ENCODE assay signal across 8 cellular contexts in the genomic region with DNA sequence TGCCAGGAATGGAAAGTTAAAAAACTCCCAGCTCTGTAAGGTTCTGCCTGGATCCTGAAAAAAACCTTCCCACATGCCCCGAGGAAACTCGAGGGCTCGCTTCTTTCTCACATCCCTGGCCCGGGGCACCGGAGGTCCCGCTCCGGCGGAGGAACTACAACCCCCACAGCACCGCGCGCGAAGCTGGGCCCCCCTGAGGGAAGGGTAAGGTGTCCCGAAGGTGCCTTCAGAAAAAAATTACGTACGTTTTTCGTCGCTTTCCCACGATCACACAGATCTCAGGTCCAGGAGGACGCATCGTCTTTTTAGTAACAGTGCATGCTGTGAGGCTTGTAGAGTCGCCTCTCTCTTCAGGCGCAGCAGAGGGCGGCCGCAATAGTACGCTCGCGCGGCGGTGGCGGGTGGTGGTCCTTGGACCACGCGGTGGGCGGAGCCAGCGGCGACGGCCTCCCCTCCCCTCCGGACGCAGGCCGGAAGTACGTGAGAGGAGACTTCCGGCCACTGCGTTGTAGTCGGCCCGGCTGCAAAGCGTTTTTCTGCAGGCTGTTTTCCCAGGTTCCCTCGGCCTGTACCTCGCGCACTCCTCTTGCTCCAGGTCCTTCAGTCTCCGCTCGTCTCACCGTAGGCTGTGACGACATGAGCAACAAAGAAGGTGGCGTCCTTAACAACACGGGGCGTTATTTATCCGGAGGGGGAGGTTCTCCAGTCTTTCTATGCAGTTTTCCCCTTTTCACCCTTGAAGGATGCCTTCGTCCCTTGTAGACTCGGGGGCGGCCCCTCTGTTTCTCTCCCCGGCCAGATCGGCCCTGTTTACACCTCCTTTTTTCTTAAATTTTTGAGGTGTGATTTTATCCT. TPM values are rescaled to one million over a fixed set of nuclear protein-coding genes. Genes with fewer than 3 reads are reported as not detected.
A peak's percentile ranks its signal among the peaks of the same experiment; 100 is the strongest.
DNase-seq lines count a peak whose midpoint lies in the region; ATAC-seq and TF ChIP-seq lines count a peak whose summit lies in the region.

Gene TSNAX, plus strand, starts transcription at position 495 of the 855 bp plus-strand sequence. Its CDS starts 142 bp downstream, at position 637.

- ATAC-seq in GM18909 (IDR thresholded peaks at IDR 0.05; ENCODE audit: poor library complexity, unreplicated experiment) (peak; percentile 95), HG03175 (IDR thresholded peaks at IDR 0.05; ENCODE audit: unreplicated experiment) (peak; percentile 95)

- CTCF ChIA-PET in AG04450 (lab: Charles Lee), result no interaction called here

- peak within 1 kb of the TSS; percentile 93 for H3K4me3 ChIP-seq in AG04450 (ENCODE audit: low read depth, low read length)
- H3K4me3 ChIP-seq in spleen, result peak within 1 kb of the TSS; percentile 54 to 91 (median 70)

- DNase-seq in AG04450 (ENCODE audit: low read depth, low spot score) (peak; percentile 78), NCI-H345 treated with DMSO at 0.1 percent for 48 hours (lab: John Stamatoyannopoulos, UW; ENCODE audit: unreplicated experiment) (peak; percentile 98), inferior parietal cortex (ENCODE audit: extremely low spot score) (peak; percentile 97), spleen (peak; percentile 98)
- peak; percentile 84 to 94 (median 88) for DNase-seq in activated CD4-positive, CD25-positive, alpha-beta regulatory T cell (lab: John Stamatoyannopoulos, UW)
- DNase-seq in central memory CD4-positive, alpha-beta T cell, result peak; percentile 90

- no peaks in the 10 kb centered on the region for H3K9me3 ChIP-seq in AG04450 (ENCODE audit: control insufficient read depth, insufficient read depth, low read length)
- H3K9me3 ChIP-seq in spleen, result no peaks in the 10 kb centered on the region

- H3K4me1 ChIP-seq in spleen, result peaks cover 26 to 68% (median 55%) of the 10 kb centered on the region in 6 donors

- H3K27me3 ChIP-seq in AG04450 (ENCODE audit: control insufficient read depth, insufficient read depth, low read length), result no peaks in the 10 kb centered on the region
- H3K27me3 ChIP-seq in spleen (replicated peaks in 1 of 7), result no peaks in the 10 kb centered on the region

- H3K27ac ChIP-seq in AG04450 (ENCODE audit: low read depth, low read length) (peak within 1 kb of the TSS; percentile 90), spleen (peak within 1 kb of the TSS; percentile 91 to 98 (median 92))

- peak in 2 of 3 donors; percentile 66 to 77 for TF ChIP-seq POLR2A in spleen (IDR thresholded peaks at IDR 0.05)

- H3K36me3 ChIP-seq in spleen, result peaks cover 0 to 32% (median 2%) of the 10 kb centered on the region in 6 donors

- POLR2A ChIA-PET in AG04450 (lab: Yijun Ruan, JAX), result interaction anchor here (0.6 to 1.2 kb wide), 4 partner anchors 41 to 191 kb away, joined by 3 read pairs; partner anchors contain the start of genes EGLN1, EXOC8 and SPRTN

- TF ChIP-seq CTCF in AG04450 (IDR thresholded peaks at IDR 0.05; ENCODE audit: low read depth, low read length) (no peak), spleen (IDR thresholded peaks at IDR 0.05 in 8 of 11, conservative IDR thresholded peaks at IDR 0.05 in 3 of 11) (peak in 4 of 11 experiments; percentile 4 to 31 (median 18))

- intact Hi-C loops in spleen (cut with DNase I; ENCODE audit: low total_unique reads), result loop anchor here (10.0 kb wide), 1 partner anchor 104 kb away; the partner anchor contains the start of gene EGLN1

- WGBS in spleen, 5 donors, result 0% methylated on average over 50 to 61 of the region's 61 CpGs

RNA-seq across cellular contexts. Expression of gene TSNAX, which starts in this region (rescaled TPM):
- polyA plus RNA-seq in AG04450 (2011; rRNA removed) (33.0 and 35.6 TPM in 2 replicates), spleen (10 to 100 TPM; 14.0 to 25.4 (median 18.2) TPM)
- 17.7 and 32.9 TPM in 2 replicates for polyA minus RNA-seq in AG04450 (2011; rRNA and poly(A)+ RNA removed)
- total RNA-seq in spleen, result 10 to 100 TPM; 46.6 to 61.8 (median 48.3) TPM

Comparison
In these comparisons a context has a peak if more than half of its experiments do, and no peak if none do; other contexts are left out.
1. Peak in every context shown above with its lines: DNase-seq, ATAC-seq, H3K4me3 ChIP-seq and H3K27ac ChIP-seq.